ENCODE assay signal across 1 cellular context in genomic region chr15:61228025-61228901, GRCh38.
TF ChIP-seq lines count a peak whose summit lies in the region.

No MANE protein-coding gene starts in this region.

TF ChIP-seq in H1, 55 proteins besides CTCF, POLR2A, EP300 and RAD21 (continued from another document):
- TF ChIP-seq CHD7 (IDR thresholded peaks at IDR 0.05; ENCODE audit: insufficient replicate concordance, low read length) (no peak), EZH2 (IDR thresholded peaks at IDR 0.05; ENCODE audit: low read depth, low read length, severe bottlenecking) (no peak), ZNF274 (IDR thresholded peaks at IDR 0.05; ENCODE audit: borderline replicate concordance, extremely low read depth, low read length) (no peak), TAF7 (optimal IDR thresholded peaks at IDR 0.05; ENCODE audit: borderline replicate concordance, low read depth, low read length) (no peak), CHD1 (IDR thresholded peaks at IDR 0.05; ENCODE audit: low read depth, low read length) (no peak), POLR2AphosphoS5 (IDR thresholded peaks at IDR 0.05; ENCODE audit: low read depth, low read length) (no peak), SIN3A (conservative IDR thresholded peaks at IDR 0.05 in 1 of 2, IDR thresholded peaks at IDR 0.05 in 1 of 2; ENCODE audit: low read depth in 1 of 2, low read length in 2 of 2) (peak; percentile 7 to 53; a peak in 1 of 4 replicates), SAP30 (IDR thresholded peaks at IDR 0.05; ENCODE audit: insufficient read depth, insufficient replicate concordance, low read length) (no peak), BACH1 (IDR thresholded peaks at IDR 0.05; ENCODE audit: low read length) (no peak), NRF1 (IDR thresholded peaks at IDR 0.05; ENCODE audit: low read depth, low read length) (no peak)
TF ChIP-seq in H1: peak in this region for 3.
